In genomic region chr9:99511723-99512122, GRCh38 we compare ENCODE assay signal across 28 cellular contexts.
DNase-seq lines count a peak whose midpoint lies in the region; ATAC-seq and TF ChIP-seq lines count a peak whose summit lies in the region.
"Had no signal": no experiment of that assay in that cellular context is flagged by ENCODE, and none has a peak within 500 bp of the region (broad histone marks: within the 10 kb centered on the region; RNA-seq: fewer than 3 reads in every experiment).

No MANE protein-coding gene starts in this region.

- H3F3A ChIP-seq in GM23248 (ENCODE audit: insufficient read depth) = no peaks in the 10 kb centered on the region

- H3K4me3 ChIP-seq in GM23248 (no peak overlapping the region), esophagus muscularis mucosa (no peak overlapping the region), retinal pigment epithelial cell (ENCODE audit: low read length) (no peak overlapping the region)
- H3K4me3 ChIP-seq: right atrium auricular region, SJSA1, spleen, tibial nerve had no signal

- H3K4me1 ChIP-seq in GM23248 (ENCODE audit: insufficient read depth) (no peaks in the 10 kb centered on the region), esophagus muscularis mucosa (no peaks in the 10 kb centered on the region)
- H3K4me1 ChIP-seq: tibial nerve had no signal

- DNase-seq in GM23248 (peak; percentile 24), LHCN-M2 (ENCODE audit: low read depth) (peak; percentile 6), esophagus muscularis mucosa (ENCODE audit: extremely low spot score) (peak; percentile 81), retinal pigment epithelial cell (ENCODE audit: low read depth) (no peak)
- DNase-seq: activated CD4-positive, alpha-beta T cell treated with anti-CD3 and anti-CD28 coated beads, Interleukin-2, amount 10 ng/mL, durations not matched to agents 7 days and 5 days; activated CD8-positive, alpha-beta memory T cell treated with anti-CD3 and anti-CD28 coated beads, Interleukin-2, amount 50 U/mL, for 4 hours; cerebellar nuclear complex; COR-L47; DND-41; effector CD4-positive, alpha-beta T cell; erythroblast; left cardiac atrium; MM.1S; naive thymus-derived CD4-positive, alpha-beta T cell; NCI-H1436 treated with DMSO at 0.1 percent for 48 hours; NCI-H510A treated with DMSO at 0.1 percent for 48 hours; NK-92 treated with Interleukin-12 subunit alpha and Interleukin-12 subunit beta, amount 100 ng/mL, for 24 hours; spleen; stimulated activated CD4-positive, alpha-beta T cell treated with anti-CD3 and anti-CD28 coated beads, Interleukin-4, amount 100 ng/mL, for 1 hour; stimulated activated naive CD8-positive, alpha-beta T cell treated with anti-CD3 and anti-CD28 coated beads, Interleukin-15, amount 100 ng/mL, for 72 hours; T-helper 17 cell had no signal

- no peak overlapping the region for H3K4me2 ChIP-seq in GM23248 (ENCODE audit: unreplicated experiment)

- H3K36me3 ChIP-seq in GM23248 (ENCODE audit: low read depth) (no peaks in the 10 kb centered on the region), esophagus muscularis mucosa (no peaks in the 10 kb centered on the region)
- H3K36me3 ChIP-seq: right atrium auricular region, SJSA1, spleen, tibial nerve had no signal

- H2AFZ ChIP-seq in GM23248 = no peak overlapping the region

- in situ Hi-C loops in GM23248 (cut with MboI) = no loop called here

- TF ChIP-seq EP300 in esophagus muscularis mucosa (IDR thresholded peaks at IDR 0.05) = no peak

- H3K27me3 ChIP-seq in GM23248 (replicated peaks; ENCODE audit: insufficient read depth) (no peaks in the 10 kb centered on the region), esophagus muscularis mucosa (no peaks in the 10 kb centered on the region)
- H3K27me3 ChIP-seq: right atrium auricular region, SJSA1, spleen, tibial nerve had no signal

- H3K9ac ChIP-seq in GM23248 = no peak overlapping the region

- TF ChIP-seq CTCF in esophagus muscularis mucosa (IDR thresholded peaks at IDR 0.05) (no peak), retinal pigment epithelial cell (conservative IDR thresholded peaks at IDR 0.05; ENCODE audit: low read depth, low read length) (peak; percentile 12)

- ATAC-seq in GM19467 (IDR thresholded peaks at IDR 0.05; ENCODE audit: unreplicated experiment) (no peak), HG03039 (IDR thresholded peaks at IDR 0.05; ENCODE audit: unreplicated experiment) (no peak), HG03378 (IDR thresholded peaks at IDR 0.05; ENCODE audit: unreplicated experiment) (no peak)
- ATAC-seq: left cardiac atrium; naive thymus-derived CD4-positive, alpha-beta T cell; stimulated activated naive CD8-positive, alpha-beta T cell treated with anti-CD3 and anti-CD28 coated beads, Interleukin-15, amount 100 ng/mL, for 72 hours; T-helper 17 cell had no signal

- TF ChIP-seq POLR2A in esophagus muscularis mucosa (IDR thresholded peaks at IDR 0.05; ENCODE audit: low read depth) = no peak

- H3K79me2 ChIP-seq in GM23248 (ENCODE audit: insufficient read depth) = no peaks in the 10 kb centered on the region

- H4K20me1 ChIP-seq in GM23248 (ENCODE audit: insufficient read depth) = no peaks in the 10 kb centered on the region

- H3K9me2 ChIP-seq in GM23248 (ENCODE audit: insufficient read depth) = no peaks in the 10 kb centered on the region

- WGBS in GM23248 (ENCODE audit: low coverage in 1 of 2, low lambda C conversion rate in 2 of 2, missing lambda C conversion rate in 2 of 2), 2 experiments = 58 to 70% methylated on average over 3 of the region's 3 CpGs
- 82% methylated on average over 3 of the region's 3 CpGs for WGBS in esophagus muscularis mucosa

- H3K27ac ChIP-seq in GM23248 = no peak overlapping the region
- no peak overlapping the region for H3K27ac ChIP-seq in esophagus muscularis mucosa (replicated peaks in 1 of 4)
- H3K27ac ChIP-seq: HL-60, right atrium auricular region, SJSA1, spleen, tibial nerve had no signal

- H3K9me3 ChIP-seq in GM23248 (ENCODE audit: low read depth) (no peaks in the 10 kb centered on the region), esophagus muscularis mucosa (no peaks in the 10 kb centered on the region)
- H3K9me3 ChIP-seq: right atrium auricular region, SJSA1, spleen, tibial nerve had no signal

- intact Hi-C loops in esophagus muscularis mucosa (cut with DNase I) = no loop called here
